Comparison of ENCODE assay signal across 33 cellular contexts in genomic region chr7:27208998-27209397, GRCh38. TPM values are rescaled to one million over a fixed set of nuclear protein-coding genes. Genes with fewer than 3 reads are reported as not detected.
"Had no signal": no experiment of that assay in that cellular context is flagged by ENCODE, and none has a peak within 500 bp of the region (broad histone marks: within the 10 kb centered on the region; RNA-seq: fewer than 3 reads in every experiment).

No MANE protein-coding gene starts in this region.

- H3K4me3 ChIP-seq: ascending aorta, cardiac muscle cell had no signal

- ATAC-seq: activated CD4-positive, alpha-beta T cell treated with anti-CD3 and anti-CD28 coated beads for 36 hours; activated CD4-positive, CD25-positive, alpha-beta regulatory T cell treated with anti-CD3 and anti-CD28 coated beads, Interleukin-2, amount 50 U/mL, for 24 hours; activated CD8-positive, alpha-beta memory T cell treated with anti-CD3 and anti-CD28 coated beads, Interleukin-2, amount 10 ng/mL, durations not matched to agents 7 days and 5 days; activated CD8-positive, alpha-beta T cell treated with anti-CD3 and anti-CD28 coated beads, Interleukin-2, amount 10 ng/mL, durations not matched to agents 7 days and 5 days; activated naive CD8-positive, alpha-beta T cell treated with anti-CD3 and anti-CD28 coated beads, Interleukin-2, amount 50 U/mL, for 24 hours; WTC11 had no signal

- DNase-seq: activated CD4-positive, alpha-beta memory T cell treated with anti-CD3 and anti-CD28 coated beads, Interleukin-2, amount 10 ng/mL, durations not matched to agents 7 days and 5 days; activated CD4-positive, alpha-beta T cell treated with anti-CD3 and anti-CD28 coated beads for 1 hour; activated CD4-positive, alpha-beta T cell treated with anti-CD3 and anti-CD28 coated beads for 36 hours; activated CD4-positive, alpha-beta T cell treated with anti-CD3 and anti-CD28 coated beads for 48 hours; activated CD4-positive, alpha-beta T cell treated with anti-CD3 and anti-CD28 coated beads, Interleukin-2, amount 10 ng/mL, durations not matched to agents 7 days and 5 days; activated CD4-positive, alpha-beta T cell treated with anti-CD3 and anti-CD28 coated beads, Interleukin-2, amount 50 U/mL, for 48 hours; activated CD4-positive, CD25-positive, alpha-beta regulatory T cell; activated CD8-positive, alpha-beta memory T cell treated with anti-CD3 and anti-CD28 coated beads for 24 hours; activated CD8-positive, alpha-beta memory T cell treated with anti-CD3 and anti-CD28 coated beads, Interleukin-2, amount 10 ng/mL, durations not matched to agents 7 days and 5 days; activated CD8-positive, alpha-beta memory T cell treated with anti-CD3 and anti-CD28 coated beads, Interleukin-2, amount 50 U/mL, for 48 hours; activated CD8-positive, alpha-beta T cell treated with anti-CD3 and anti-CD28 coated beads, Interleukin-2, amount 10 ng/mL, durations not matched to agents 7 days and 5 days; activated effector memory CD4-positive, alpha-beta T cell treated with Interleukin-2 at 50 U/mL for 16 hours; activated gamma-delta T cell; activated naive CD4-positive, alpha-beta T cell treated with anti-CD3 and anti-CD28 coated beads, Interleukin-2, amount 10 ng/mL, durations not matched to agents 7 days and 5 days; activated naive CD4-positive, alpha-beta T cell treated with Interleukin-2 at 50 U/mL for 16 hours; activated naive CD8-positive, alpha-beta T cell treated with anti-CD3 and anti-CD28 coated beads, Interleukin-2, amount 10 ng/mL, durations not matched to agents 7 days and 5 days; activated naive CD8-positive, alpha-beta T cell treated with anti-CD3 and anti-CD28 coated beads, Interleukin-2, amount 50 U/mL, for 24 hours; activated T-cell treated with anti-CD3 and anti-CD28 coated beads, Interleukin-2, amount 50 U/mL, for 24 hours; activated T-cell treated with anti-CD3 and anti-CD28 coated beads, Interleukin-2, amount 50 U/mL, for 48 hours; amygdala; anterior cingulate cortex; caudate nucleus; SW 1271; T-helper 1 cell; T-helper 2 cell; T-helper 9 cell had no signal

- H3K9me3 ChIP-seq: ascending aorta had no signal

- H3K27ac ChIP-seq: ascending aorta, cardiac muscle cell, WERI-Rb-1 had no signal

- H3K36me3 ChIP-seq: ascending aorta, cardiac muscle cell, WERI-Rb-1 had no signal

RNA-seq across cellular contexts. Expression of gene HOXA13, which starts 9.1 kb away (rescaled TPM):
- total RNA-seq: activated CD4-positive, alpha-beta memory T cell treated with anti-CD3 and anti-CD28 coated beads, Interleukin-2, amount 10 ng/mL, durations not matched to agents 7 days and 5 days; activated CD4-positive, alpha-beta T cell treated with anti-CD3 and anti-CD28 coated beads for 36 hours; activated CD4-positive, alpha-beta T cell treated with anti-CD3 and anti-CD28 coated beads, Interleukin-2, amount 10 ng/mL, durations not matched to agents 7 days and 5 days; activated CD8-positive, alpha-beta memory T cell treated with anti-CD3 and anti-CD28 coated beads, Interleukin-2, amount 10 ng/mL, durations not matched to agents 7 days and 5 days; activated CD8-positive, alpha-beta T cell treated with anti-CD3 and anti-CD28 coated beads, Interleukin-2, amount 10 ng/mL, durations not matched to agents 7 days and 5 days; activated naive CD8-positive, alpha-beta T cell treated with anti-CD3 and anti-CD28 coated beads, Interleukin-2, amount 10 ng/mL, durations not matched to agents 7 days and 5 days; activated T-helper 2 cell treated with anti-CD3 and anti-CD28 coated beads, Interferon-gamma antibody, Interleukin-2, Interleukin-4, amounts not matched to agents 10 μg/mL and 5 μg/mL and 100 μg/mL, durations not matched to agents 14 hours and 24 hours and 36 hours; ascending aorta; cardiac muscle cell; WTC11 had no signal

RNA-seq across cellular contexts. Expression of gene HOXA11, which starts 24.0 kb away (rescaled TPM):
- total RNA-seq: activated CD4-positive, alpha-beta memory T cell treated with anti-CD3 and anti-CD28 coated beads, Interleukin-2, amount 10 ng/mL, durations not matched to agents 7 days and 5 days; activated CD4-positive, alpha-beta T cell treated with anti-CD3 and anti-CD28 coated beads for 36 hours; activated CD4-positive, alpha-beta T cell treated with anti-CD3 and anti-CD28 coated beads, Interleukin-2, amount 10 ng/mL, durations not matched to agents 7 days and 5 days; activated CD8-positive, alpha-beta memory T cell treated with anti-CD3 and anti-CD28 coated beads, Interleukin-2, amount 10 ng/mL, durations not matched to agents 7 days and 5 days; activated CD8-positive, alpha-beta T cell treated with anti-CD3 and anti-CD28 coated beads, Interleukin-2, amount 10 ng/mL, durations not matched to agents 7 days and 5 days; activated naive CD8-positive, alpha-beta T cell treated with anti-CD3 and anti-CD28 coated beads, Interleukin-2, amount 10 ng/mL, durations not matched to agents 7 days and 5 days; activated T-helper 2 cell treated with anti-CD3 and anti-CD28 coated beads, Interferon-gamma antibody, Interleukin-2, Interleukin-4, amounts not matched to agents 10 μg/mL and 5 μg/mL and 100 μg/mL, durations not matched to agents 14 hours and 24 hours and 36 hours; ascending aorta; bronchial epithelial cell; cardiac muscle cell; WTC11 had no signal

RNA-seq across cellular contexts. Expression of gene EVX1, which starts 33.6 kb away (rescaled TPM):
- total RNA-seq: activated CD4-positive, alpha-beta memory T cell treated with anti-CD3 and anti-CD28 coated beads, Interleukin-2, amount 10 ng/mL, durations not matched to agents 7 days and 5 days; activated CD4-positive, alpha-beta T cell treated with anti-CD3 and anti-CD28 coated beads for 36 hours; activated CD4-positive, alpha-beta T cell treated with anti-CD3 and anti-CD28 coated beads, Interleukin-2, amount 10 ng/mL, durations not matched to agents 7 days and 5 days; activated CD8-positive, alpha-beta memory T cell treated with anti-CD3 and anti-CD28 coated beads, Interleukin-2, amount 10 ng/mL, durations not matched to agents 7 days and 5 days; activated CD8-positive, alpha-beta T cell treated with anti-CD3 and anti-CD28 coated beads, Interleukin-2, amount 10 ng/mL, durations not matched to agents 7 days and 5 days; activated naive CD8-positive, alpha-beta T cell treated with anti-CD3 and anti-CD28 coated beads, Interleukin-2, amount 10 ng/mL, durations not matched to agents 7 days and 5 days; activated T-helper 2 cell treated with anti-CD3 and anti-CD28 coated beads, Interferon-gamma antibody, Interleukin-2, Interleukin-4, amounts not matched to agents 10 μg/mL and 5 μg/mL and 100 μg/mL, durations not matched to agents 14 hours and 24 hours and 36 hours; ascending aorta; bronchial epithelial cell; cardiac muscle cell; WTC11 had no signal

RNA-seq across cellular contexts. Expression of gene HOXA10, which starts 34.9 kb away (rescaled TPM):
- total RNA-seq: activated CD4-positive, alpha-beta memory T cell treated with anti-CD3 and anti-CD28 coated beads, Interleukin-2, amount 10 ng/mL, durations not matched to agents 7 days and 5 days; activated CD4-positive, alpha-beta T cell treated with anti-CD3 and anti-CD28 coated beads for 36 hours; activated CD4-positive, alpha-beta T cell treated with anti-CD3 and anti-CD28 coated beads, Interleukin-2, amount 10 ng/mL, durations not matched to agents 7 days and 5 days; activated CD8-positive, alpha-beta memory T cell treated with anti-CD3 and anti-CD28 coated beads, Interleukin-2, amount 10 ng/mL, durations not matched to agents 7 days and 5 days; activated CD8-positive, alpha-beta T cell treated with anti-CD3 and anti-CD28 coated beads, Interleukin-2, amount 10 ng/mL, durations not matched to agents 7 days and 5 days; activated naive CD8-positive, alpha-beta T cell treated with anti-CD3 and anti-CD28 coated beads, Interleukin-2, amount 10 ng/mL, durations not matched to agents 7 days and 5 days; activated T-helper 2 cell treated with anti-CD3 and anti-CD28 coated beads, Interferon-gamma antibody, Interleukin-2, Interleukin-4, amounts not matched to agents 10 μg/mL and 5 μg/mL and 100 μg/mL, durations not matched to agents 14 hours and 24 hours and 36 hours; ascending aorta; bronchial epithelial cell; cardiac muscle cell had no signal

RNA-seq across cellular contexts. Expression of gene HOXA9, which starts 43.7 kb away (rescaled TPM):
- total RNA-seq: activated CD4-positive, alpha-beta memory T cell treated with anti-CD3 and anti-CD28 coated beads, Interleukin-2, amount 10 ng/mL, durations not matched to agents 7 days and 5 days; activated CD4-positive, alpha-beta T cell treated with anti-CD3 and anti-CD28 coated beads for 36 hours; activated CD4-positive, alpha-beta T cell treated with anti-CD3 and anti-CD28 coated beads, Interleukin-2, amount 10 ng/mL, durations not matched to agents 7 days and 5 days; activated CD8-positive, alpha-beta memory T cell treated with anti-CD3 and anti-CD28 coated beads, Interleukin-2, amount 10 ng/mL, durations not matched to agents 7 days and 5 days; activated CD8-positive, alpha-beta T cell treated with anti-CD3 and anti-CD28 coated beads, Interleukin-2, amount 10 ng/mL, durations not matched to agents 7 days and 5 days; activated naive CD8-positive, alpha-beta T cell treated with anti-CD3 and anti-CD28 coated beads, Interleukin-2, amount 10 ng/mL, durations not matched to agents 7 days and 5 days; activated T-helper 2 cell treated with anti-CD3 and anti-CD28 coated beads, Interferon-gamma antibody, Interleukin-2, Interleukin-4, amounts not matched to agents 10 μg/mL and 5 μg/mL and 100 μg/mL, durations not matched to agents 14 hours and 24 hours and 36 hours; ascending aorta; bronchial epithelial cell; cardiac muscle cell; WTC11 had no signal
